In the genomic region with DNA sequence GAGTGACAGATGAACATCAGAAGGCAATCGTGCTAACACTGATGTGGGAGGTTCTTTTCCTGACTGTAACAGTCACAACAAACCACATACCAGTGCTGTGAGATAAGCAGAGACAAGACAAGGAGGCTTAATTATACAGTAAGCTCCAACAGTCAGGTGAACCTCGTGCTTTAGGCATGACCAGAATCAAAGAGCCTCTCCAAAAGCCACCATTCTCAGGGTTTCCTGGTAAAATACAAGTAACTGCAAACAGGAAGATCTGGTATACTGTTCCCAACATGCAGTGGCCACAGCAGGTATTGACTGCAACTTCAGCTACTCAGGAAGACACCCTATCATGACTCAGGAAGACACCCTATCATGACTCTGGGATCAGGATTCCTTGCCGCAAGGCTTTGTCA, we compare ENCODE assay signal across 10 cellular contexts. TPM values are rescaled to one million over a fixed set of nuclear protein-coding genes. Genes with fewer than 3 reads are reported as not detected.
A peak's percentile ranks its signal among the peaks of the same experiment; 100 is the strongest.
DNase-seq lines count a peak whose midpoint lies in the region; ATAC-seq lines count a peak whose summit lies in the region.
"Had no signal": no experiment of that assay in that cellular context is flagged by ENCODE, and none has a peak within 500 bp of the region (broad histone marks: within the 10 kb centered on the region; RNA-seq: fewer than 3 reads in every experiment).

No MANE protein-coding gene starts in this region.

- H3K9me3 Mint-ChIP-seq in activated naive CD8-positive, alpha-beta T cell treated with anti-CD3 and anti-CD28 coated beads, Interleukin-2, amount 50 U/mL, for 24 hours: no peaks in the 10 kb centered on the region
- H3K9me3 Mint-ChIP-seq: central memory CD8-positive, alpha-beta T cell had no signal

- peak; percentile 16 for DNase-seq in EL
- DNase-seq in HPDE6-E6E7 (ENCODE audit: extremely low spot score): peak; percentile 51
- DNase-seq in activated naive CD8-positive, alpha-beta T cell treated with anti-CD3 and anti-CD28 coated beads, Interleukin-2, amount 50 U/mL, for 24 hours: no peak
- peak; percentile 23 for DNase-seq in left kidney (ENCODE audit: low read depth, low spot score)
- no peak for DNase-seq in cardiac septum (ENCODE audit: low spot score)
- DNase-seq: NCI-H524 had no signal

- H3K4me3 Mint-ChIP-seq in activated naive CD8-positive, alpha-beta T cell treated with anti-CD3 and anti-CD28 coated beads, Interleukin-2, amount 50 U/mL, for 24 hours: no peak overlapping the region
- H3K4me3 Mint-ChIP-seq: central memory CD8-positive, alpha-beta T cell had no signal

- ATAC-seq in activated naive CD8-positive, alpha-beta T cell treated with anti-CD3 and anti-CD28 coated beads, Interleukin-2, amount 50 U/mL, for 24 hours: peak; percentile 28
- no peak for ATAC-seq in HG02885 (IDR thresholded peaks at IDR 0.05; ENCODE audit: poor library complexity, unreplicated experiment)
- no peak for ATAC-seq in HG03342 (IDR thresholded peaks at IDR 0.05; ENCODE audit: unreplicated experiment)
- ATAC-seq in HG02763 (IDR thresholded peaks at IDR 0.05; ENCODE audit: unreplicated experiment): no peak

- intact Hi-C loops in cardiac septum (cut with DNase I): no loop called here

- H3K27ac Mint-ChIP-seq in activated naive CD8-positive, alpha-beta T cell treated with anti-CD3 and anti-CD28 coated beads, Interleukin-2, amount 50 U/mL, for 24 hours: no peak overlapping the region

- peaks cover 2% of the 10 kb centered on the region for H3K4me1 Mint-ChIP-seq in activated naive CD8-positive, alpha-beta T cell treated with anti-CD3 and anti-CD28 coated beads, Interleukin-2, amount 50 U/mL, for 24 hours
- H3K4me1 Mint-ChIP-seq: central memory CD8-positive, alpha-beta T cell had no signal

- H3K36me3 Mint-ChIP-seq in activated naive CD8-positive, alpha-beta T cell treated with anti-CD3 and anti-CD28 coated beads, Interleukin-2, amount 50 U/mL, for 24 hours (ENCODE audit: low read depth): no peaks in the 10 kb centered on the region

- peaks cover 12% of the 10 kb centered on the region for H3K27me3 Mint-ChIP-seq in activated naive CD8-positive, alpha-beta T cell treated with anti-CD3 and anti-CD28 coated beads, Interleukin-2, amount 50 U/mL, for 24 hours

RNA-seq across cellular contexts. Expression of gene GTF2A1, which starts 47.3 kb away (rescaled TPM):
- 18.0 TPM for total RNA-seq in cardiac septum

Comparison
In these comparisons a context has a peak if more than half of its experiments do, and no peak if none do; other contexts are left out.
1. DNase-seq: peak in EL (single experiment), HPDE6-E6E7 (single experiment) and left kidney (single experiment); none in activated naive CD8-positive, alpha-beta T cell treated with anti-CD3 and anti-CD28 coated beads, Interleukin-2, amount 50 U/mL, for 24 hours (single experiment) and cardiac septum (single experiment).